ENCODE assay signal across 14 cellular contexts in the genomic region with DNA sequence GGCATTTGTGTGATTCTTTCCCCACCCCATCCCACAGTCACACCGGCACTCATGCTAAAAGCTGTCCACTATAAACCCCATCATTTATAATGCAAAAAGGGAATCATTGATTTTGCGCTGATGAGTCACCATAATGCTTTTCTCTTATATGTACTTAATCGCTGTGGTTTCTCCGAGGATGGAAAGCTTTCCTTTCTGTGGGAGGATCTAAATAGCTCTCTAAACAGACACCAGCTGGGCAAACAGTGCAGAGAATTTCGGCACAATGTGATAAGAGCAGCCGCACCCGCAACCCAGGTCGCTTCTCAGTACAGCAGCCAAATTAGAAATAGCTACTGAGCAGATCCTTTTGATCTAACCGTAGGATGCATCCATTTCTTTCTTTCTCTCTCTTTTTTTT.
DNase-seq lines count a peak whose midpoint lies in the region; ATAC-seq and TF ChIP-seq lines count a peak whose summit lies in the region.
"Had no signal": no experiment of that assay in that cellular context is flagged by ENCODE, and none has a peak within 500 bp of the region (broad histone marks: within the 10 kb centered on the region; RNA-seq: fewer than 3 reads in every experiment).

No MANE protein-coding gene starts in this region.

- CTCF ChIA-PET in RWPE1 (lab: Yijun Ruan, JAX) = no interaction called here

- H3K4me3 ChIP-seq in mucosa of descending colon (no peak overlapping the region), upper lobe of left lung (no peak overlapping the region)

- no peaks in the 10 kb centered on the region for H3K27me3 ChIP-seq in upper lobe of left lung

- ATAC-seq in mucosa of descending colon (peak; percentile 70), upper lobe of left lung (ENCODE audit: low FRiP score in 2 of 2) (no peak), HG03342 (IDR thresholded peaks at IDR 0.05; ENCODE audit: unreplicated experiment) (no peak), HG03139 (IDR thresholded peaks at IDR 0.05; ENCODE audit: unreplicated experiment) (no peak)
- ATAC-seq: CD8-positive, alpha-beta T cell had no signal

- intact Hi-C loops in mucosa of descending colon (cut with DNase I, micrococcal nuclease) = no loop called here
- intact Hi-C loops in posterior vena cava (cut with DNase I) = no loop called here

- H3K27ac ChIP-seq in RWPE1 (no peak overlapping the region), upper lobe of left lung (no peak overlapping the region)

- H3K36me3 ChIP-seq in mucosa of descending colon (ENCODE audit: low read depth) (peaks cover 3% of the 10 kb centered on the region), upper lobe of left lung (no peaks in the 10 kb centered on the region)

- H3K4me1 ChIP-seq in mucosa of descending colon (ENCODE audit: low read depth) (no peaks in the 10 kb centered on the region), upper lobe of left lung (peaks cover 0 to 4% (median 0%) of the 10 kb centered on the region in 4 donors)

- TF ChIP-seq POLR2A in upper lobe of left lung (IDR thresholded peaks at IDR 0.05) = no peak

- H3K9me3 ChIP-seq in mucosa of descending colon (no peaks in the 10 kb centered on the region), upper lobe of left lung (peaks cover 0 to 7% (median 0%) of the 10 kb centered on the region in 4 donors)

- WGBS in upper lobe of left lung, 2 donors = 64 to 69% methylated on average over 9 of the region's 9 CpGs

- DNase-seq in Daoy (ENCODE audit: low read depth) (peak; percentile 30), NCI-H2029 (lab: John Stamatoyannopoulos, UW) (peak; percentile 95), RWPE1 (ENCODE audit: low spot score) (peak; percentile 31), mucosa of descending colon (peak in 1 of 3 donors; percentile 16), posterior vena cava (ENCODE audit: low spot score) (no peak), upper lobe of left lung (no peak)
- DNase-seq: activated B cell treated with CpG ODN at 0.5 μM for 24 hours; activated naive CD8-positive, alpha-beta T cell treated with anti-CD3 and anti-CD28 coated beads for 36 hours; CD8-positive, alpha-beta T cell; foreskin fibroblast; GOT3; naive B cell had no signal

- POLR2A ChIA-PET in RWPE1 (lab: Yijun Ruan, JAX; ENCODE audit: low non-redundant PET) = no interaction called here

- TF ChIP-seq EP300 in upper lobe of left lung (IDR thresholded peaks at IDR 0.05) = no peak

- TF ChIP-seq CTCF in RWPE1 (conservative IDR thresholded peaks at IDR 0.05; ENCODE audit: low read depth) (no peak), mucosa of descending colon (IDR thresholded peaks at IDR 0.05) (no peak), upper lobe of left lung (IDR thresholded peaks at IDR 0.05) (no peak)

Comparison
In these comparisons a context has a peak if more than half of its experiments do, and no peak if none do; other contexts are left out.
1. DNase-seq: peak in Daoy (single experiment), NCI-H2029 (single experiment) and RWPE1 (single experiment); none in posterior vena cava (single experiment) and upper lobe of left lung (0 of 2).